In genomic region chr12:56158029-56158925, GRCh38 we compare ENCODE assay signal across 8 cellular contexts. TPM values are rescaled to one million over a fixed set of nuclear protein-coding genes. Genes with fewer than 3 reads are reported as not detected.
DNase-seq lines count a peak whose midpoint lies in the region; ATAC-seq and TF ChIP-seq lines count a peak whose summit lies in the region.

Gene MYL6 (plus strand): TSS chr12:56158359. CDS start chr12:56158402, 43 bp downstream.

- TF ChIP-seq CTCF in MM.1S (IDR thresholded peaks at IDR 0.05; ENCODE audit: low read length) (no peak), foreskin keratinocyte (conservative IDR thresholded peaks at IDR 0.05) (no peak), neural progenitor cell (IDR thresholded peaks at IDR 0.05) (no peak)

- peaks cover 29% of the 10 kb centered on the region for H3K27me3 Mint-ChIP-seq in neural progenitor cell (ENCODE audit: insufficient read depth, low read depth)

- peaks cover 74% of the 10 kb centered on the region for H3K4me1 Mint-ChIP-seq in neural progenitor cell

- peaks cover 21% of the 10 kb centered on the region for H3K4me1 ChIP-seq in MM.1S (ENCODE audit: low read length)
- peaks cover 7% of the 10 kb centered on the region for H3K4me1 ChIP-seq in foreskin keratinocyte
- H3K4me1 ChIP-seq in neural progenitor cell, result peaks cover 50% of the 10 kb centered on the region

- H4K20me1 ChIP-seq in MM.1S (ENCODE audit: insufficient read depth, low read length), result peaks cover 3% of the 10 kb centered on the region; the same call in 1 of the 2 replicates
- H4K20me1 ChIP-seq in neural progenitor cell (ENCODE audit: low read depth), result peaks cover 48% of the 10 kb centered on the region

- H3K9me3 Mint-ChIP-seq in neural progenitor cell, result no peaks in the 10 kb centered on the region

- H3K79me2 ChIP-seq in MM.1S (ENCODE audit: low read length) (peaks cover 53% of the 10 kb centered on the region), neural progenitor cell (ENCODE audit: low read depth) (peaks cover 37% of the 10 kb centered on the region)

- H2AFZ ChIP-seq in MM.1S (ENCODE audit: low read length) (peak within 1 kb of the TSS; percentile 78), neural progenitor cell (replicated peaks) (no peak within 1 kb of the TSS)

- peak within 1 kb of the TSS; percentile 100 for H3K27ac Mint-ChIP-seq in neural progenitor cell

- H3K36me3 Mint-ChIP-seq in neural progenitor cell, result peaks cover 50% of the 10 kb centered on the region

- DNase-seq in ELR (ENCODE audit: low read depth) (peak; percentile 100), HCEC 1CT (peak; percentile 98), MM.1S (peak; percentile 99), SIG-M5 (lab: John Stamatoyannopoulos, UW) (peak; percentile 91), activated gamma-delta T cell treated with Interleukin-2 at 50 U/mL for 16 hours (peak; percentile 89), foreskin keratinocyte (peak; percentile 87 to 95), neural progenitor cell (ENCODE audit: low spot score) (peak; percentile 99), stromal cell of bone marrow (ENCODE audit: low read depth) (peak; percentile 97)

- H3K36me3 ChIP-seq in MM.1S (replicated peaks; ENCODE audit: insufficient read depth, low read length) (peaks cover 9% of the 10 kb centered on the region; the same call in 1 of the 2 replicates), neural progenitor cell (no peaks in the 10 kb centered on the region)

- peak within 1 kb of the TSS; percentile 93 for H3K4me2 ChIP-seq in MM.1S (ENCODE audit: low read depth, low read length)
- H3K4me2 ChIP-seq in neural progenitor cell, result peak within 1 kb of the TSS; percentile 90

- H3F3A ChIP-seq in MM.1S (ENCODE audit: insufficient read depth, low read length), result peaks cover 41% of the 10 kb centered on the region
- H3F3A ChIP-seq in neural progenitor cell (ENCODE audit: low read depth), result peaks cover 71% of the 10 kb centered on the region

- H3K9me2 ChIP-seq in MM.1S (replicated peaks; ENCODE audit: insufficient read depth, low read length), result no peaks in the 10 kb centered on the region

- H3K27me3 ChIP-seq in MM.1S (replicated peaks; ENCODE audit: insufficient read depth, low read length) (no peaks in the 10 kb centered on the region), foreskin keratinocyte (no peaks in the 10 kb centered on the region), neural progenitor cell (no peaks in the 10 kb centered on the region)

- ATAC-seq in foreskin keratinocyte, result peak; percentile 84

- peak within 1 kb of the TSS; percentile 86 for H3K27ac ChIP-seq in MM.1S (ENCODE audit: low read length)
- H3K27ac ChIP-seq in foreskin keratinocyte, result peak within 1 kb of the TSS; percentile 92
- peak within 1 kb of the TSS; percentile 89 for H3K27ac ChIP-seq in neural progenitor cell

- H3K4me3 ChIP-seq in MM.1S (ENCODE audit: low read length) (peak within 1 kb of the TSS; percentile 69), neural progenitor cell (peak within 1 kb of the TSS; percentile 73)

- H3K9ac ChIP-seq in MM.1S (ENCODE audit: low read length), result peak within 1 kb of the TSS; percentile 90
- peak within 1 kb of the TSS; percentile 90 for H3K9ac ChIP-seq in neural progenitor cell

- peak within 1 kb of the TSS; percentile 99 for H3K4me3 Mint-ChIP-seq in neural progenitor cell

- H3K9me3 ChIP-seq in MM.1S (replicated peaks; ENCODE audit: insufficient read depth, low read length) (no peaks in the 10 kb centered on the region), neural progenitor cell (ENCODE audit: low read depth) (no peaks in the 10 kb centered on the region)

RNA-seq across cellular contexts. Expression of gene MYL6, which starts in this region (rescaled TPM):
- 2,537 and 2,800 TPM in 2 replicates for total RNA-seq in foreskin keratinocyte
- polyA plus RNA-seq in foreskin keratinocyte, result 3,288 and 3,690 TPM in 2 replicates
- 1,139 and 1,233 TPM in 2 replicates for total RNA-seq in neural progenitor cell (ENCODE audit: low replicate concordance)

Comparison
In these comparisons a context has a peak if more than half of its experiments do, and no peak if none do; other contexts are left out.
1. Peak in every context shown above with its lines: DNase-seq, ATAC-seq, H3K4me3 ChIP-seq and H3K27ac ChIP-seq.